10 cellular contexts compared by ENCODE assay signal in genomic region chr13:42883771-42884170, GRCh38.
A peak's percentile ranks its signal among the peaks of the same experiment; 100 is the strongest.
DNase-seq lines count a peak whose midpoint lies in the region; ATAC-seq and TF ChIP-seq lines count a peak whose summit lies in the region.
"Had no signal": no experiment of that assay in that cellular context is flagged by ENCODE, and none has a peak within 500 bp of the region (broad histone marks: within the 10 kb centered on the region; RNA-seq: fewer than 3 reads in every experiment).

No MANE protein-coding gene starts in this region.

- peak; percentile 16 for TF ChIP-seq CTCF in GM12873 (IDR thresholded peaks at IDR 0.05; ENCODE audit: insufficient read depth, low read depth, low read length, missing control alignments)
- TF ChIP-seq CTCF in osteocyte (IDR thresholded peaks at IDR 0.05) = peak; percentile 74

- peaks cover 26% of the 10 kb centered on the region for H3K4me1 Mint-ChIP-seq in osteocyte (ENCODE audit: unreplicated experiment)

- peak; percentile 40 for DNase-seq in NCI-H2171 (lab: John Stamatoyannopoulos, UW)
- peak; percentile 6 for DNase-seq in cerebellum (ENCODE audit: low spot score)
- DNase-seq in osteocyte (ENCODE audit: extremely low spot score, unreplicated experiment) = no peak
- DNase-seq in stimulated activated CD4-positive, alpha-beta T cell treated with anti-CD3 and anti-CD28 coated beads, Interleukin-4, amount 100 ng/mL, for 1 hour = no peak
- DNase-seq: activated T-cell treated with anti-CD3 and anti-CD28 coated beads, Interleukin-2, amount 50 U/mL, for 4 hours had no signal

- ATAC-seq in GM21717 (IDR thresholded peaks at IDR 0.05; ENCODE audit: unreplicated experiment) = no peak
- no peak for ATAC-seq in GM21423 (IDR thresholded peaks at IDR 0.05; ENCODE audit: unreplicated experiment)
- ATAC-seq in HG02870 (IDR thresholded peaks at IDR 0.05; ENCODE audit: unreplicated experiment) = no peak
- ATAC-seq: activated T-cell treated with anti-CD3 and anti-CD28 coated beads, Interleukin-2, amount 50 U/mL, for 4 hours had no signal

- H3K36me3 Mint-ChIP-seq in osteocyte (ENCODE audit: unreplicated experiment) = peaks cover 11% of the 10 kb centered on the region

- H3K4me3 Mint-ChIP-seq in osteocyte (ENCODE audit: unreplicated experiment) = peak overlapping the region; percentile 33
- H3K4me3 Mint-ChIP-seq: activated T-cell treated with anti-CD3 and anti-CD28 coated beads, Interleukin-2, amount 50 U/mL, for 4 hours; neural crest cell had no signal

- H3K27ac Mint-ChIP-seq in osteocyte (ENCODE audit: unreplicated experiment) = peak overlapping the region; percentile 53

- H3K9me3 Mint-ChIP-seq in osteocyte (ENCODE audit: unreplicated experiment) = no peaks in the 10 kb centered on the region
- H3K9me3 Mint-ChIP-seq: activated T-cell treated with anti-CD3 and anti-CD28 coated beads, Interleukin-2, amount 50 U/mL, for 4 hours; neural crest cell had no signal

- no peaks in the 10 kb centered on the region for H3K27me3 Mint-ChIP-seq in osteocyte (ENCODE audit: unreplicated experiment)

Comparison
In these comparisons a context has a peak if more than half of its experiments do, and no peak if none do; other contexts are left out.
1. DNase-seq: peak in NCI-H2171 (single experiment) and cerebellum (single experiment); none in osteocyte (single experiment) and stimulated activated CD4-positive, alpha-beta T cell treated with anti-CD3 and anti-CD28 coated beads, Interleukin-4, amount 100 ng/mL, for 1 hour (single experiment).